In the genomic region with DNA sequence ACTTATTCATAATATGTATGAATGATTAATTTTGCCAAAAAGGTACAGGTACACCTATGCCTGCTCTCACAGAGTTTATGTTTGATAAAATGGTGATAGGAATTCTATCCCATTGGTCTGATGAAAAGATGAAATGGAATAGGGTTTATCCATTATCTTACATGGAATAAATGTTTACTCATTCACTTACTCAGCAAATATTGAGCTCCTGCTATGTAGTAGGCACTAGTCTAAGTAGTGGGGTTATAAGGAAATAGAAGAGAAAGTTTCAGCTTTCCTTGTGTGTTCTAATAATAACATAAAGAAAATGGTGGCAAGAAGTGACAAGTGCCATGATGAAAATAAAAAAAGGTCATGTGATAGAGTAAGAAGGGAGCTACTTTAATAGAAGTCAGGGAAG, we compare ENCODE assay signal across 8 cellular contexts.
"Had no signal": no experiment of that assay in that cellular context is flagged by ENCODE, and none has a peak within 500 bp of the region (broad histone marks: within the 10 kb centered on the region; RNA-seq: fewer than 3 reads in every experiment).

No MANE protein-coding gene starts in this region.

- FAIRE-seq: G401.6, GM12878, GM12891, GM12892, GM18507, GM19239 had no signal

- ATAC-seq: GM12878 had no signal

- DNase-seq: GDM1, GF-D8 had no signal

- H3K4me3 ChIP-seq: GM12878 had no signal
